8 cellular contexts compared by ENCODE assay signal in genomic region chr13:48303331-48304131, GRCh38. TPM values are rescaled to one million over a fixed set of nuclear protein-coding genes. Genes with fewer than 3 reads are reported as not detected.
A peak's percentile ranks its signal among the peaks of the same experiment; 100 is the strongest.
DNase-seq lines count a peak whose midpoint lies in the region; ATAC-seq and TF ChIP-seq lines count a peak whose summit lies in the region.

TSS of gene RB1 (plus strand) at chr13:48303751. CDS start at chr13:48303913, 162 bp downstream.

- DNase-seq in Daoy (ENCODE audit: low read depth), result peak; percentile 92
- DNase-seq in GM23338 (ENCODE audit: low spot score), result peak; percentile 87
- peak; percentile 78 to 88 for DNase-seq in Kasumi-1 (lab: John Stamatoyannopoulos, UW)
- DNase-seq in activated effector memory CD4-positive, alpha-beta T cell treated with Interleukin-2 at 50 U/mL for 16 hours, result peak; percentile 84
- peak; percentile 93 for DNase-seq in fibroblast of pulmonary artery (ENCODE audit: low read depth)
- DNase-seq in natural killer cell treated with Interleukin-12 subunit alpha and Interleukin-12 subunit beta and Interleukin-15 and Interleukin-18, amount 100 ng/mL, for 72 hours (ENCODE audit: low spot score), result peak; percentile 94
- peak; percentile 88 for DNase-seq in stimulated activated naive CD4-positive, alpha-beta T cell treated with Interleukin-2 at 50 U/mL for 16 hours (lab: John Stamatoyannopoulos, UW)

- H3K4me3 ChIP-seq in GM23338 (peak within 1 kb of the TSS; percentile 95), fibroblast of pulmonary artery (replicated peaks; ENCODE audit: low read depth, low read length) (peak within 1 kb of the TSS; percentile 74)

- H3K4me2 ChIP-seq in GM23338, result peak within 1 kb of the TSS; percentile 97

- H3F3A ChIP-seq in GM23338 (replicated peaks; ENCODE audit: low read depth), result no peaks in the 10 kb centered on the region

- peaks cover 10% of the 10 kb centered on the region; the same call in 2 of the 3 replicates for H3K4me1 Mint-ChIP-seq in GM23338
- H3K4me1 Mint-ChIP-seq in natural killer cell treated with Interleukin-12 subunit alpha and Interleukin-12 subunit beta and Interleukin-15 and Interleukin-18, amount 100 ng/mL, for 72 hours (ENCODE audit: low read depth in 2 of 2), result peaks cover 19 to 32% of the 10 kb centered on the region in 2 donors

- TF ChIP-seq CTCF in GM23338 (conservative IDR thresholded peaks at IDR 0.05; ENCODE audit: low read depth in 2 of 2) (no peak), fibroblast of pulmonary artery (IDR thresholded peaks at IDR 0.05; ENCODE audit: low read length, missing control alignments) (no peak)

- no peaks in the 10 kb centered on the region; the same call in 1 of the 2 replicates for H4K20me1 ChIP-seq in GM23338 (replicated peaks; ENCODE audit: insufficient read depth)

- ATAC-seq in GM23338, result peak; percentile 86
- ATAC-seq in natural killer cell treated with Interleukin-12 subunit alpha and Interleukin-12 subunit beta and Interleukin-15 and Interleukin-18, amount 100 ng/mL, for 72 hours, result peak; percentile 90 to 94

- H3K36me3 ChIP-seq in GM23338 (ENCODE audit: insufficient read depth), result no peaks in the 10 kb centered on the region

- H3K79me2 ChIP-seq in GM23338 (replicated peaks; ENCODE audit: insufficient read depth), result peaks cover 21% of the 10 kb centered on the region

- no peaks in the 10 kb centered on the region for H3K9me3 Mint-ChIP-seq in GM23338
- H3K9me3 Mint-ChIP-seq in natural killer cell treated with Interleukin-12 subunit alpha and Interleukin-12 subunit beta and Interleukin-15 and Interleukin-18, amount 100 ng/mL, for 72 hours, result no peaks in the 10 kb centered on the region

- TF ChIP-seq POLR2A in Raji (IDR thresholded peaks at IDR 0.05; ENCODE audit: insufficient read depth, low read depth, low read length), result peak; percentile 86

- H3K4me1 ChIP-seq in GM23338 (ENCODE audit: insufficient read depth), result no peaks in the 10 kb centered on the region

- H3K4me3 Mint-ChIP-seq in GM23338, result peak within 1 kb of the TSS; percentile 91
- H3K4me3 Mint-ChIP-seq in natural killer cell treated with Interleukin-12 subunit alpha and Interleukin-12 subunit beta and Interleukin-15 and Interleukin-18, amount 100 ng/mL, for 72 hours, result peak within 1 kb of the TSS; percentile 94

- H3K36me3 Mint-ChIP-seq in GM23338 (ENCODE audit: low read depth), result no peaks in the 10 kb centered on the region; the same call in 2 of the 3 replicates
- H3K36me3 Mint-ChIP-seq in natural killer cell treated with Interleukin-12 subunit alpha and Interleukin-12 subunit beta and Interleukin-15 and Interleukin-18, amount 100 ng/mL, for 72 hours, result peaks cover 6% of the 10 kb centered on the region

- H3K27me3 Mint-ChIP-seq in GM23338 (ENCODE audit: insufficient read depth, low read depth, poor library complexity), result peaks cover 7% of the 10 kb centered on the region
- H3K27me3 Mint-ChIP-seq in natural killer cell treated with Interleukin-12 subunit alpha and Interleukin-12 subunit beta and Interleukin-15 and Interleukin-18, amount 100 ng/mL, for 72 hours, result no peaks in the 10 kb centered on the region

- peak within 1 kb of the TSS; percentile 97 for H2AFZ ChIP-seq in GM23338

- peak within 1 kb of the TSS; percentile 93 for H3K27ac Mint-ChIP-seq in GM23338
- peak within 1 kb of the TSS; percentile 95 for H3K27ac Mint-ChIP-seq in natural killer cell treated with Interleukin-12 subunit alpha and Interleukin-12 subunit beta and Interleukin-15 and Interleukin-18, amount 100 ng/mL, for 72 hours

- H3K27ac ChIP-seq in GM23338 (ENCODE audit: low read depth), result peak within 1 kb of the TSS; percentile 97

- H3K27me3 ChIP-seq in GM23338 (ENCODE audit: insufficient read depth), result no peaks in the 10 kb centered on the region

- H3K9me2 ChIP-seq in GM23338 (ENCODE audit: insufficient read depth), result no peaks in the 10 kb centered on the region

TF ChIP-seq in GM23338, 12 proteins besides CTCF, POLR2A, EP300 and RAD21:
- TF ChIP-seq CREB1 (CRISPR knock-in tag; IDR thresholded peaks at IDR 0.05; ENCODE audit: low read depth) (peak; percentile 94), REST (IDR thresholded peaks at IDR 0.05; ENCODE audit: unreplicated experiment) (no peak), POLR2AphosphoS5 (IDR thresholded peaks at IDR 0.05; ENCODE audit: low read depth) (peak; percentile 84), ETS1 (IDR thresholded peaks at IDR 0.05) (peak; percentile 66; the same call in 1 of the 2 replicates), STAT1 (IDR thresholded peaks at IDR 0.05; ENCODE audit: unreplicated experiment) (no peak)

RNA-seq across cellular contexts. Expression of gene RB1, which starts in this region (rescaled TPM):
- total RNA-seq in Daoy (2014; rRNA removed; shearing (Covaris generic)), result 26.6 and 28.1 TPM in 2 replicates
- 18.9 and 19.5 TPM in 2 replicates for total RNA-seq in GM23338 (2014; rRNA removed; shearing (Covaris generic))
- 22.3 and 23.2 TPM in 2 replicates for polyA plus RNA-seq in GM23338 (2016; fragmentation: Nextera tagmentation; extraction: Ambion mirVana)
- 10 to 100 TPM; 36.0 to 40.3 TPM for total RNA-seq in natural killer cell treated with Interleukin-12 subunit alpha and Interleukin-12 subunit beta and Interleukin-15 and Interleukin-18, amount 100 ng/mL, for 72 hours

Comparison
In these comparisons a context has a peak if more than half of its experiments do, and no peak if none do; other contexts are left out.
1. Peak in every context shown above with its lines: DNase-seq, ATAC-seq, H3K4me3 ChIP-seq and H3K27ac ChIP-seq.